18 cellular contexts compared by ENCODE assay signal in genomic region chr6:70638468-70638867, GRCh38. TPM values are rescaled to one million over a fixed set of nuclear protein-coding genes. Genes with fewer than 3 reads are reported as not detected.
DNase-seq lines count a peak whose midpoint lies in the region; ATAC-seq and TF ChIP-seq lines count a peak whose summit lies in the region.
"Had no signal": no experiment of that assay in that cellular context is flagged by ENCODE, and none has a peak within 500 bp of the region (broad histone marks: within the 10 kb centered on the region; RNA-seq: fewer than 3 reads in every experiment).

No MANE protein-coding gene starts in this region.

- H3K36me3 ChIP-seq in neuron (ENCODE audit: insufficient read depth, low read length) (no peaks in the 10 kb centered on the region), Caco-2 (ENCODE audit: control insufficient read depth, insufficient read depth, low read length) (no peaks in the 10 kb centered on the region)
- H3K36me3 ChIP-seq: BE2C, BLaER1 had no signal

- CTCF ChIA-PET in Caco-2 (lab: Charles Lee) = no interaction called here

- no peaks in the 10 kb centered on the region for H3K4me1 Mint-ChIP-seq in activated T-helper 17 cell treated with anti-CD3 and anti-CD28 coated beads, Interleukin-2, amount 50 U/mL, for 72 hours
- no peaks in the 10 kb centered on the region for H3K4me1 Mint-ChIP-seq in stimulated activated effector memory CD8-positive, alpha-beta T cell treated with anti-CD3 and anti-CD28 coated beads, Interleukin-12 subunit alpha, Interleukin-12 subunit beta, amount 100 ng/mL, for 72 hours
- H3K4me1 Mint-ChIP-seq in Caco-2 (ENCODE audit: low read depth, unreplicated experiment) = no peaks in the 10 kb centered on the region
- H3K4me1 Mint-ChIP-seq: CD14-positive monocyte; CD4-positive, CD25-positive, alpha-beta regulatory T cell; CD8-positive, alpha-beta memory T cell had no signal

- peaks cover 3% of the 10 kb centered on the region for H3K9me3 Mint-ChIP-seq in activated T-helper 17 cell treated with anti-CD3 and anti-CD28 coated beads, Interleukin-2, amount 50 U/mL, for 72 hours
- no peaks in the 10 kb centered on the region for H3K9me3 Mint-ChIP-seq in stimulated activated effector memory CD8-positive, alpha-beta T cell treated with anti-CD3 and anti-CD28 coated beads, Interleukin-12 subunit alpha, Interleukin-12 subunit beta, amount 100 ng/mL, for 72 hours
- no peaks in the 10 kb centered on the region for H3K9me3 Mint-ChIP-seq in Caco-2 (ENCODE audit: unreplicated experiment)
- H3K9me3 Mint-ChIP-seq: CD14-positive monocyte; CD4-positive, alpha-beta memory T cell; CD4-positive, CD25-positive, alpha-beta regulatory T cell; CD8-positive, alpha-beta memory T cell had no signal

- H3K27me3 ChIP-seq in neuron (ENCODE audit: insufficient read depth, low read length) (no peaks in the 10 kb centered on the region), Caco-2 (replicated peaks; ENCODE audit: control insufficient read depth, insufficient read depth, low read length) (no peaks in the 10 kb centered on the region)
- H3K27me3 ChIP-seq: BE2C, BLaER1 had no signal

- POLR2A ChIA-PET in Caco-2 (lab: Charles Lee) = no interaction called here

- no peak for DNase-seq in stimulated activated effector memory CD8-positive, alpha-beta T cell treated with anti-CD3 and anti-CD28 coated beads, Interleukin-12 subunit alpha, Interleukin-12 subunit beta, amount 100 ng/mL, for 72 hours (ENCODE audit: low spot score in 2 of 2)
- DNase-seq in sciatic nerve (ENCODE audit: low spot score) (no peak), Caco-2 (no peak)
- DNase-seq: 8988T; ACHN; BE2C; C1 segment of cervical spinal cord; Calu3; CD4-positive, alpha-beta memory T cell; CD4-positive, CD25-positive, alpha-beta regulatory T cell; CD8-positive, alpha-beta memory T cell; COR-L47; DMS79 treated with DMSO at 0.1 percent for 48 hours; GF-D8 had no signal

- peak; percentile 55 for ATAC-seq in activated T-helper 17 cell treated with anti-CD3 and anti-CD28 coated beads, Interleukin-2, amount 50 U/mL, for 72 hours (replicated peaks)
- ATAC-seq in stimulated activated effector memory CD8-positive, alpha-beta T cell treated with anti-CD3 and anti-CD28 coated beads, Interleukin-12 subunit alpha, Interleukin-12 subunit beta, amount 100 ng/mL, for 72 hours = peak; percentile 54
- no peak for ATAC-seq in sciatic nerve

- H2AFZ ChIP-seq in neuron (ENCODE audit: low read depth, low read length) = peak overlapping the region; percentile 16

- H3K36me3 Mint-ChIP-seq in activated T-helper 17 cell treated with anti-CD3 and anti-CD28 coated beads, Interleukin-2, amount 50 U/mL, for 72 hours (ENCODE audit: low read depth) = no peaks in the 10 kb centered on the region
- H3K36me3 Mint-ChIP-seq in stimulated activated effector memory CD8-positive, alpha-beta T cell treated with anti-CD3 and anti-CD28 coated beads, Interleukin-12 subunit alpha, Interleukin-12 subunit beta, amount 100 ng/mL, for 72 hours = no peaks in the 10 kb centered on the region
- H3K36me3 Mint-ChIP-seq in Caco-2 (ENCODE audit: insufficient read depth, unreplicated experiment) = no peaks in the 10 kb centered on the region
- H3K36me3 Mint-ChIP-seq: CD14-positive monocyte; CD4-positive, alpha-beta memory T cell; CD4-positive, CD25-positive, alpha-beta regulatory T cell; CD8-positive, alpha-beta memory T cell had no signal

- H3K27ac Mint-ChIP-seq in activated T-helper 17 cell treated with anti-CD3 and anti-CD28 coated beads, Interleukin-2, amount 50 U/mL, for 72 hours = no peak overlapping the region
- no peak overlapping the region for H3K27ac Mint-ChIP-seq in stimulated activated effector memory CD8-positive, alpha-beta T cell treated with anti-CD3 and anti-CD28 coated beads, Interleukin-12 subunit alpha, Interleukin-12 subunit beta, amount 100 ng/mL, for 72 hours
- H3K27ac Mint-ChIP-seq in Caco-2 (ENCODE audit: unreplicated experiment) = no peak overlapping the region
- H3K27ac Mint-ChIP-seq: CD14-positive monocyte; CD4-positive, alpha-beta memory T cell; CD4-positive, CD25-positive, alpha-beta regulatory T cell had no signal

- H3K9me3 ChIP-seq in neuron (ENCODE audit: low read length) = no peaks in the 10 kb centered on the region
- no peaks in the 10 kb centered on the region for H3K9me3 ChIP-seq in Caco-2
- H3K9me3 ChIP-seq: BE2C, BLaER1 had no signal

- H3K27me3 Mint-ChIP-seq in activated T-helper 17 cell treated with anti-CD3 and anti-CD28 coated beads, Interleukin-2, amount 50 U/mL, for 72 hours = no peaks in the 10 kb centered on the region
- no peaks in the 10 kb centered on the region for H3K27me3 Mint-ChIP-seq in Caco-2 (ENCODE audit: insufficient read depth, unreplicated experiment)
- H3K27me3 Mint-ChIP-seq: CD4-positive, alpha-beta memory T cell; CD8-positive, alpha-beta memory T cell had no signal

- TF ChIP-seq CTCF in Caco-2 (IDR thresholded peaks at IDR 0.05; ENCODE audit: insufficient read depth in 1 of 2, low read depth in 1 of 2, low read length in 1 of 2, severe bottlenecking in 1 of 2, unreplicated experiment in 1 of 2) = no peak

- no TSS peak for BruUV-seq in Caco-2 (replicated peaks; lab: Mats Ljungman, UMichigan)

- intact Hi-C loops in sciatic nerve (cut with DNase I) = no loop called here
- intact Hi-C loops in Caco-2 (cut with micrococcal nuclease; ENCODE audit: unreplicated experiment) = no loop called here

- H3K4me3 ChIP-seq in neuron (ENCODE audit: low read length) (no peak overlapping the region), Caco-2 (ENCODE audit: low read depth, low read length) (no peak overlapping the region)
- H3K4me3 ChIP-seq: BLaER1 had no signal

- no peak overlapping the region for H3K4me3 Mint-ChIP-seq in activated T-helper 17 cell treated with anti-CD3 and anti-CD28 coated beads, Interleukin-2, amount 50 U/mL, for 72 hours
- no peak overlapping the region for H3K4me3 Mint-ChIP-seq in stimulated activated effector memory CD8-positive, alpha-beta T cell treated with anti-CD3 and anti-CD28 coated beads, Interleukin-12 subunit alpha, Interleukin-12 subunit beta, amount 100 ng/mL, for 72 hours
- H3K4me3 Mint-ChIP-seq in Caco-2 (ENCODE audit: unreplicated experiment) = no peak overlapping the region
- H3K4me3 Mint-ChIP-seq: CD14-positive monocyte; CD4-positive, alpha-beta memory T cell; CD4-positive, CD25-positive, alpha-beta regulatory T cell; CD8-positive, alpha-beta memory T cell had no signal

- H3K4me1 ChIP-seq in neuron (ENCODE audit: insufficient read depth, low read length) (peaks cover 4% of the 10 kb centered on the region), Caco-2 (no peaks in the 10 kb centered on the region)
- H3K4me1 ChIP-seq: BE2C had no signal

RNA-seq across cellular contexts. Expression of gene SMAP1, which starts 29.2 kb away (rescaled TPM):
- total RNA-seq in activated T-helper 17 cell treated with anti-CD3 and anti-CD28 coated beads, Interleukin-2, amount 50 U/mL, for 72 hours = 10 to 100 TPM; 24.0 to 39.5 TPM
- total RNA-seq in sciatic nerve (17.8 TPM), Caco-2 (2022) (36.1 and 36.2 TPM in 2 replicates)
